15 cellular contexts compared by ENCODE assay signal in the genomic region with DNA sequence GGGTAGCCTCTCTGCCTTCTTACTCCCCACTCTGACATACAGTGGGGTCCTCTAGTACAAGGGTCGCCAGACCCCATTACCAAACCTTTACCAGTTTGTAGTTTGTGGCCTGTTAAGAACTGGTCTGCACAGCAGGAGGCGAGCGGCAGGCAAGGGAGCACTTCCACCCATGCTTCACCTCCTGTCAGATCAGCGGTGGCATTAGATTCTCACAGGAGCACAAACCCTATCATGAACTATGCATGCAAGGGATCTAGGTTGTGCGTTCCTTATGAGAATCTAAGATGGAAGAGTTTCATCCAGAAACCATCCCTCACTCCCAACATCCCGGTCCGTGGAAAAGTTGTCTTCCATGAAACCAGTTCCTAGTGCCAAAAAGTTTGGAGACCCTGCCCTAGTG.
DNase-seq lines count a peak whose midpoint lies in the region; ATAC-seq, FAIRE-seq and TF ChIP-seq lines count a peak whose summit lies in the region.
"Had no signal": no experiment of that assay in that cellular context is flagged by ENCODE, and none has a peak within 500 bp of the region (broad histone marks: within the 10 kb centered on the region; RNA-seq: fewer than 3 reads in every experiment).

No MANE protein-coding gene starts in this region.

- peaks cover 36% of the 10 kb centered on the region for H3K36me3 Mint-ChIP-seq in nephron progenitor cell (ENCODE audit: low read depth)
- H3K36me3 Mint-ChIP-seq in Caco-2 (ENCODE audit: insufficient read depth, unreplicated experiment), result peaks cover 7% of the 10 kb centered on the region
- H3K36me3 Mint-ChIP-seq: CD4-positive, alpha-beta memory T cell had no signal

- no peak overlapping the region for H3K23ac ChIP-seq in mesenchymal stem cell (ENCODE audit: low read length in 2 of 2)

- TF ChIP-seq POLR2A in HepG2 (IDR thresholded peaks at IDR 0.05; ENCODE audit: insufficient read depth in 1 of 2, low read depth in 2 of 2, low read length in 2 of 2) (no peak), right lobe of liver (IDR thresholded peaks at IDR 0.05) (no peak), HCT116 (IDR thresholded peaks at IDR 0.05; ENCODE audit: borderline replicate concordance, extremely low read depth, insufficient read depth, insufficient read length) (no peak)

- CTCF ChIA-PET in HepG2 (lab: Yijun Ruan, JAX; ENCODE audit: low intra/inter-chr PET ratio, low total read pairs), result no interaction called here
- CTCF ChIA-PET in HCT116 (lab: Charles Lee), result no interaction called here
- CTCF ChIA-PET in Caco-2 (lab: Charles Lee), result no interaction called here

- no peaks in the 10 kb centered on the region for H4K20me1 ChIP-seq in HepG2 (ENCODE audit: insufficient read depth, low read length)
- no peaks in the 10 kb centered on the region for H4K20me1 ChIP-seq in HCT116 (ENCODE audit: insufficient read depth)

- no peak overlapping the region for H3K14ac ChIP-seq in mesenchymal stem cell (ENCODE audit: low read length in 2 of 2)

- H3K9me3 Mint-ChIP-seq in nephron progenitor cell (peaks cover 29% of the 10 kb centered on the region), Caco-2 (ENCODE audit: unreplicated experiment) (peaks cover 12% of the 10 kb centered on the region)

- H3K4me2 ChIP-seq in HepG2 (ENCODE audit: low read depth, low read length) (no peak overlapping the region), HCT116 (ENCODE audit: low read length) (no peak overlapping the region), mesenchymal stem cell (ENCODE audit: low read length, poor library complexity, severe bottlenecking) (no peak overlapping the region)

- TF ChIP-seq RAD21 in HepG2 (CRISPR knock-in tag; IDR thresholded peaks at IDR 0.05) (no peak), HCT116 (IDR thresholded peaks at IDR 0.05; ENCODE audit: low read depth) (no peak)

- H2BK15ac ChIP-seq in mesenchymal stem cell (ENCODE audit: low read depth, poor library complexity, severe bottlenecking), result no peak overlapping the region

- H3K4me3 ChIP-seq in HepG2 (replicated peaks in 1 of 3; ENCODE audit: insufficient read depth in 1 of 3, low read depth in 2 of 3, low read length in 3 of 3) (no peak overlapping the region), right lobe of liver (no peak overlapping the region), HCT116 (replicated peaks in 1 of 2; ENCODE audit: low read depth in 1 of 2, low read length in 2 of 2) (no peak overlapping the region), Caco-2 (ENCODE audit: low read depth, low read length) (no peak overlapping the region), mesenchymal stem cell (ENCODE audit: insufficient read depth in 1 of 2, low read depth in 1 of 2, low read length in 2 of 2) (no peak overlapping the region)

- H3K9me3 ChIP-seq in HepG2 (ENCODE audit: low read length) (no peaks in the 10 kb centered on the region), right lobe of liver (no peaks in the 10 kb centered on the region), HCT116 (ENCODE audit: control insufficient read depth in 1 of 2, insufficient read depth in 1 of 2, low read depth in 1 of 2, low read length in 2 of 2) (no peaks in the 10 kb centered on the region), Caco-2 (no peaks in the 10 kb centered on the region), mesenchymal stem cell (ENCODE audit: control insufficient read depth, low read length) (no peaks in the 10 kb centered on the region)

- H3K9me2 ChIP-seq in HCT116 (ENCODE audit: insufficient read depth), result no peaks in the 10 kb centered on the region

- H3K18ac ChIP-seq in mesenchymal stem cell (ENCODE audit: low read depth in 1 of 2, low read length in 2 of 2), result no peak overlapping the region

- H2AK5ac ChIP-seq in mesenchymal stem cell (ENCODE audit: low read length, severe bottlenecking), result no peak overlapping the region

- TF ChIP-seq EP300 in HepG2 (IDR thresholded peaks at IDR 0.05; ENCODE audit: low read depth in 2 of 2, low read length in 2 of 2) (no peak), HepG2 (CRISPR knock-in tag; IDR thresholded peaks at IDR 0.05; ENCODE audit: borderline replicate concordance) (no peak)

- H3K27ac ChIP-seq in HepG2 (ENCODE audit: extremely low read length, insufficient read depth, low read length), result no peak overlapping the region
- H3K27ac ChIP-seq in right lobe of liver, result no peak overlapping the region
- no peak overlapping the region for H3K27ac ChIP-seq in HCT116 (ENCODE audit: low read depth, low read length)
- H3K27ac ChIP-seq in mesenchymal stem cell (ENCODE audit: low read length, poor library complexity, severe bottlenecking), result no peak overlapping the region

- H3K79me1 ChIP-seq in mesenchymal stem cell (replicated peaks; ENCODE audit: low read length, poor library complexity, severe bottlenecking), result no peaks in the 10 kb centered on the region

- H3K4ac ChIP-seq in mesenchymal stem cell (ENCODE audit: low read depth in 1 of 2, low read length in 2 of 2), result no peak overlapping the region

- no peak overlapping the region for H2BK12ac ChIP-seq in mesenchymal stem cell (ENCODE audit: low read length in 2 of 2)

- no peak for DNase-seq in HepG2 (ENCODE audit: low spot score)
- DNase-seq in right lobe of liver, result no peak
- no peak for DNase-seq in HCT116 (ENCODE audit: low read depth, low spot score)
- no peak for DNase-seq in nephron progenitor cell
- no peak for DNase-seq in Caco-2
- DNase-seq in mesenchymal stem cell, result no peak
- DNase-seq: C1 segment of cervical spinal cord; CD4-positive, alpha-beta memory T cell; COR-L47; DMS153; DND-41; GOT3; HCEC 1CT had no signal

- H2BK5ac ChIP-seq in mesenchymal stem cell (ENCODE audit: low read depth, low read length, poor library complexity, severe bottlenecking), result no peak overlapping the region

- WGBS in HepG2 (ENCODE audit: low lambda C conversion rate), result 83% methylated on average over 6 of the region's 7 CpGs
- WGBS in right lobe of liver (ENCODE audit: insufficient coverage, low coverage, low lambda C conversion rate, missing lambda C conversion rate), result 66% methylated on average over 6 of the region's 7 CpGs
- 99% methylated on average over 5 of the region's 7 CpGs for WGBS in mesenchymal stem cell

- intact Hi-C loops in HepG2 (cut with micrococcal nuclease; ENCODE audit: unreplicated experiment) (no loop called here), right lobe of liver (cut with DNase I) (no loop called here), HCT116 (cut with micrococcal nuclease) (no loop called here), Caco-2 (cut with micrococcal nuclease; ENCODE audit: unreplicated experiment) (no loop called here)

- H4K91ac ChIP-seq in mesenchymal stem cell (ENCODE audit: low read length), result no peak overlapping the region

- H3K79me2 ChIP-seq in HepG2 (ENCODE audit: insufficient read depth, low read length) (no peaks in the 10 kb centered on the region), HCT116 (ENCODE audit: insufficient read depth, low read length) (no peaks in the 10 kb centered on the region)

- H3K4me1 ChIP-seq in HepG2 (ENCODE audit: insufficient read depth, low read length), result no peaks in the 10 kb centered on the region
- no peaks in the 10 kb centered on the region for H3K4me1 ChIP-seq in right lobe of liver
- H3K4me1 ChIP-seq in HCT116 (ENCODE audit: control insufficient read depth in 1 of 2, insufficient read depth in 2 of 2, low read length in 2 of 2), result no peaks in the 10 kb centered on the region
- H3K4me1 ChIP-seq in Caco-2, result no peaks in the 10 kb centered on the region
- H3K4me1 ChIP-seq in mesenchymal stem cell (ENCODE audit: control insufficient read depth, insufficient read depth, low read depth, low read length), result no peaks in the 10 kb centered on the region

- H3K4me1 Mint-ChIP-seq in nephron progenitor cell (peaks cover 20% of the 10 kb centered on the region), Caco-2 (ENCODE audit: low read depth, unreplicated experiment) (no peaks in the 10 kb centered on the region)
- H3K4me1 Mint-ChIP-seq: CD4-positive, alpha-beta memory T cell had no signal

- BruUV-seq in HepG2 (replicated peaks; lab: Mats Ljungman, UMichigan), result no TSS peak
- BruUV-seq in HCT116 (replicated peaks; lab: Mats Ljungman, UMichigan), result no TSS peak
- BruUV-seq in Caco-2 (replicated peaks; lab: Mats Ljungman, UMichigan), result no TSS peak

- TF ChIP-seq CTCF in HepG2 (CRISPR knock-in tag; IDR thresholded peaks at IDR 0.05) (no peak), right lobe of liver (IDR thresholded peaks at IDR 0.05) (no peak), HCT116 (IDR thresholded peaks at IDR 0.05 in 2 of 3, conservative IDR thresholded peaks at IDR 0.05 in 1 of 3; ENCODE audit: borderline replicate concordance in 1 of 3, insufficient read depth in 1 of 3, low read depth in 2 of 3, low read length in 2 of 3) (no peak), nephron progenitor cell (IDR thresholded peaks at IDR 0.05) (no peak), Caco-2 (IDR thresholded peaks at IDR 0.05; ENCODE audit: insufficient read depth in 1 of 2, low read depth in 1 of 2, low read length in 1 of 2, severe bottlenecking in 1 of 2, unreplicated experiment in 1 of 2) (no peak)

- no peak for FAIRE-seq in HepG2 (lab: Jason Lieb, UNC)
- FAIRE-seq: GM12892, H54 had no signal

- peak overlapping the region; percentile 20 for H3K27ac Mint-ChIP-seq in nephron progenitor cell
- no peak overlapping the region for H3K27ac Mint-ChIP-seq in Caco-2 (ENCODE audit: unreplicated experiment)
- H3K27ac Mint-ChIP-seq: CD4-positive, alpha-beta memory T cell had no signal

- in situ Hi-C loops in HepG2 (cut with HindIII; ENCODE audit: extremely low pct_ligation_motif_present, low pct_unique_long_range_greater_than_20kb), result no loop called here

- H3K36me3 ChIP-seq in HepG2 (replicated peaks in 1 of 2; ENCODE audit: control insufficient read depth in 1 of 2, insufficient read depth in 2 of 2, low read length in 2 of 2) (no peaks in the 10 kb centered on the region; a peak in 2 of 5 replicates), right lobe of liver (no peaks in the 10 kb centered on the region), HCT116 (ENCODE audit: control insufficient read depth in 1 of 2, insufficient read depth in 2 of 2, low read length in 2 of 2) (no peaks in the 10 kb centered on the region), Caco-2 (ENCODE audit: control insufficient read depth, insufficient read depth, low read length) (no peaks in the 10 kb centered on the region), mesenchymal stem cell (ENCODE audit: control insufficient read depth in 1 of 2, insufficient read depth in 2 of 2, low read depth in 1 of 2, low read length in 2 of 2) (peaks cover 0 to 13% of the 10 kb centered on the region in 2 experiments)

- RAD21 ChIA-PET in HCT116 (lab: Charles Lee; ENCODE audit: low non-redundant PET in 1 of 2, low total read pairs in 2 of 2, uncharacterized antibody in 2 of 2, unreplicated experiment in 2 of 2), result no interaction called here

- ATAC-seq in HepG2, result 0 out of 3 replicates have a peak, but pooled peaks have one; percentile 26
- ATAC-seq in right lobe of liver, result no peak
- ATAC-seq in HCT116, result no peak

- POLR2A ChIA-PET in HepG2 (lab: Yijun Ruan, JAX) (no interaction called here), HCT116 (lab: Charles Lee) (no interaction called here), Caco-2 (lab: Charles Lee) (no interaction called here)

- no peak overlapping the region for H4K8ac ChIP-seq in mesenchymal stem cell (ENCODE audit: low read length)

- no peak overlapping the region for H2AFZ ChIP-seq in HepG2 (ENCODE audit: low read length)
- no peak overlapping the region for H2AFZ ChIP-seq in HCT116 (ENCODE audit: low read depth, low read length, poor library complexity, severe bottlenecking)
- no peak overlapping the region for H2AFZ ChIP-seq in mesenchymal stem cell (ENCODE audit: low read depth, low read length)

- no peak overlapping the region for H3K4me3 Mint-ChIP-seq in nephron progenitor cell
- H3K4me3 Mint-ChIP-seq in Caco-2 (ENCODE audit: unreplicated experiment), result no peak overlapping the region
- H3K4me3 Mint-ChIP-seq: CD4-positive, alpha-beta memory T cell had no signal

- no peaks in the 10 kb centered on the region for H3K27me3 ChIP-seq in HepG2 (ENCODE audit: control insufficient read depth in 1 of 2, insufficient read depth in 2 of 2, low read length in 2 of 2)
- H3K27me3 ChIP-seq in right lobe of liver, result no peaks in the 10 kb centered on the region
- H3K27me3 ChIP-seq in HCT116 (ENCODE audit: insufficient read depth, low read length), result no peaks in the 10 kb centered on the region
- no peaks in the 10 kb centered on the region for H3K27me3 ChIP-seq in Caco-2 (replicated peaks; ENCODE audit: control insufficient read depth, insufficient read depth, low read length)
- H3K27me3 ChIP-seq in mesenchymal stem cell (ENCODE audit: control insufficient read depth in 1 of 2, insufficient read depth in 1 of 2, low read length in 2 of 2), result no peaks in the 10 kb centered on the region

- H3K27me3 Mint-ChIP-seq in nephron progenitor cell (ENCODE audit: low read depth, poor library complexity) (peaks cover 3% of the 10 kb centered on the region), Caco-2 (ENCODE audit: insufficient read depth, unreplicated experiment) (no peaks in the 10 kb centered on the region)

- H3K9ac ChIP-seq in HepG2 (ENCODE audit: insufficient read depth, low read depth, low read length) (no peak overlapping the region), HCT116 (ENCODE audit: low read length) (no peak overlapping the region), mesenchymal stem cell (ENCODE audit: low read length) (no peak overlapping the region)

- H2BK120ac ChIP-seq in mesenchymal stem cell (ENCODE audit: low read depth, low read length), result no peak overlapping the region

Comparison
In these comparisons a context has a peak if more than half of its experiments do, and no peak if none do; other contexts are left out.
1. Of the 20 proteins assayed by ChIP-seq in both HepG2 and HCT116: peak only in HepG2: none; only in HCT116: ZFX; in both: none; in neither: 19.